In genomic region chr5:76402880-76403712, GRCh38 we compare ENCODE assay signal across 8 cellular contexts. TPM values are rescaled to one million over a fixed set of nuclear protein-coding genes. Genes with fewer than 3 reads are reported as not detected.
A peak's percentile ranks its signal among the peaks of the same experiment; 100 is the strongest.
DNase-seq lines count a peak whose midpoint lies in the region; ATAC-seq, FAIRE-seq and TF ChIP-seq lines count a peak whose summit lies in the region.

TSS of gene IQGAP2 (plus strand) at chr5:76403285. CDS start at chr5:76403546, 261 bp downstream.

- peak within 1 kb of the TSS; percentile 83 for H3K4me3 Mint-ChIP-seq in activated T-helper 17 cell treated with anti-CD3 and anti-CD28 coated beads, Interleukin-2, amount 50 U/mL, for 72 hours

- H3K4me1 Mint-ChIP-seq in activated T-helper 17 cell treated with anti-CD3 and anti-CD28 coated beads, Interleukin-2, amount 50 U/mL, for 72 hours = peaks cover 42% of the 10 kb centered on the region

- FAIRE-seq in frontal cortex (lab: Jason Lieb, UNC) = no peak

- peak within 1 kb of the TSS; percentile 97 for H3K9ac ChIP-seq in BLaER1

- peak; percentile 96 for DNase-seq in RPMI8226
- peak; percentile 65 to 70 for DNase-seq in frontal cortex (ENCODE audit: low spot score in 2 of 2)
- no peak for DNase-seq in omental fat pad (ENCODE audit: low spot score)
- peak; percentile 61 for DNase-seq in testis

- H3K4me2 ChIP-seq in BLaER1 = peak within 1 kb of the TSS; percentile 95

- H3K36me3 Mint-ChIP-seq in activated T-helper 17 cell treated with anti-CD3 and anti-CD28 coated beads, Interleukin-2, amount 50 U/mL, for 72 hours (ENCODE audit: low read depth) = peaks cover 34% of the 10 kb centered on the region

- H4K20me1 ChIP-seq in BLaER1 = peaks cover 9% of the 10 kb centered on the region; the same call in 1 of the 2 replicates

- TF ChIP-seq CTCF in omental fat pad (IDR thresholded peaks at IDR 0.05) (no peak), testis (IDR thresholded peaks at IDR 0.05) (peak; percentile 31 to 59 (median 38))

- H3K9me3 ChIP-seq in BLaER1 (no peaks in the 10 kb centered on the region; the same call in 1 of the 2 replicates), testis (no peaks in the 10 kb centered on the region)

- H3K27me3 Mint-ChIP-seq in activated T-helper 17 cell treated with anti-CD3 and anti-CD28 coated beads, Interleukin-2, amount 50 U/mL, for 72 hours = no peaks in the 10 kb centered on the region

- peak within 1 kb of the TSS; percentile 99 for H3K27ac Mint-ChIP-seq in activated T-helper 17 cell treated with anti-CD3 and anti-CD28 coated beads, Interleukin-2, amount 50 U/mL, for 72 hours

- H3K36me3 ChIP-seq in BLaER1 = no peaks in the 10 kb centered on the region; the same call in 1 of the 2 replicates
- H3K36me3 ChIP-seq in testis (ENCODE audit: low read depth, missing control alignments) = no peaks in the 10 kb centered on the region

- ATAC-seq in HG03342 (IDR thresholded peaks at IDR 0.05; ENCODE audit: unreplicated experiment) (peak; percentile 61), omental fat pad (ENCODE audit: low FRiP score) (peak; percentile 30)
- ATAC-seq in activated T-helper 17 cell treated with anti-CD3 and anti-CD28 coated beads, Interleukin-2, amount 50 U/mL, for 72 hours (replicated peaks) = peak; percentile 54

- peak; percentile 75 for TF ChIP-seq POLR2A in GM19099 (IDR thresholded peaks at IDR 0.05; ENCODE audit: extremely low read depth, insufficient read length, low read depth)
- TF ChIP-seq POLR2A in testis (IDR thresholded peaks at IDR 0.05) = no peak

- H3K27me3 ChIP-seq in BLaER1 (no peaks in the 10 kb centered on the region), testis (no peaks in the 10 kb centered on the region)

- H3K27ac ChIP-seq in BLaER1 = peak within 1 kb of the TSS; percentile 97
- peak within 1 kb of the TSS in 1 of 2 donors; percentile 65 for H3K27ac ChIP-seq in testis

- H3K9me3 Mint-ChIP-seq in activated T-helper 17 cell treated with anti-CD3 and anti-CD28 coated beads, Interleukin-2, amount 50 U/mL, for 72 hours = no peaks in the 10 kb centered on the region

- intact Hi-C loops in testis (cut with DNase I; ENCODE audit: low total_unique reads) = no loop called here

- peaks cover 54% of the 10 kb centered on the region for H3K4me1 ChIP-seq in BLaER1
- H3K4me1 ChIP-seq in testis = no peaks in the 10 kb centered on the region

- H3K4me3 ChIP-seq in BLaER1 (peak within 1 kb of the TSS; percentile 96), testis (peak within 1 kb of the TSS; percentile 59 to 66)

- WGBS in testis, 2 donors = 0 to 2% methylated on average over 23 to 59 of the region's 89 CpGs

RNA-seq across cellular contexts. Expression of gene IQGAP2, which starts in this region (rescaled TPM):
- 10 to 100 TPM; 83.2 to 92.1 TPM for total RNA-seq in activated T-helper 17 cell treated with anti-CD3 and anti-CD28 coated beads, Interleukin-2, amount 50 U/mL, for 72 hours
- total RNA-seq in frontal cortex (9.4 TPM), omental fat pad (10 to 100 TPM; 22.6 to 63.9 (median 28.3) TPM), testis (10 to 100 TPM; 33.5 to 78.6 TPM)
- polyA plus RNA-seq in testis (ENCODE audit: insufficient read depth, low read depth, low replicate concordance) = 60.2 TPM

Comparison
In these comparisons a context has a peak if more than half of its experiments do, and no peak if none do; other contexts are left out.
1. CTCF ChIP-seq: peak in testis (3 of 3); none in omental fat pad (0 of 3).
2. Peak in every context shown above with its lines, with median percentiles within 50 percentile points of each other: ATAC-seq.